8 cellular contexts compared by ENCODE assay signal in the genomic region with DNA sequence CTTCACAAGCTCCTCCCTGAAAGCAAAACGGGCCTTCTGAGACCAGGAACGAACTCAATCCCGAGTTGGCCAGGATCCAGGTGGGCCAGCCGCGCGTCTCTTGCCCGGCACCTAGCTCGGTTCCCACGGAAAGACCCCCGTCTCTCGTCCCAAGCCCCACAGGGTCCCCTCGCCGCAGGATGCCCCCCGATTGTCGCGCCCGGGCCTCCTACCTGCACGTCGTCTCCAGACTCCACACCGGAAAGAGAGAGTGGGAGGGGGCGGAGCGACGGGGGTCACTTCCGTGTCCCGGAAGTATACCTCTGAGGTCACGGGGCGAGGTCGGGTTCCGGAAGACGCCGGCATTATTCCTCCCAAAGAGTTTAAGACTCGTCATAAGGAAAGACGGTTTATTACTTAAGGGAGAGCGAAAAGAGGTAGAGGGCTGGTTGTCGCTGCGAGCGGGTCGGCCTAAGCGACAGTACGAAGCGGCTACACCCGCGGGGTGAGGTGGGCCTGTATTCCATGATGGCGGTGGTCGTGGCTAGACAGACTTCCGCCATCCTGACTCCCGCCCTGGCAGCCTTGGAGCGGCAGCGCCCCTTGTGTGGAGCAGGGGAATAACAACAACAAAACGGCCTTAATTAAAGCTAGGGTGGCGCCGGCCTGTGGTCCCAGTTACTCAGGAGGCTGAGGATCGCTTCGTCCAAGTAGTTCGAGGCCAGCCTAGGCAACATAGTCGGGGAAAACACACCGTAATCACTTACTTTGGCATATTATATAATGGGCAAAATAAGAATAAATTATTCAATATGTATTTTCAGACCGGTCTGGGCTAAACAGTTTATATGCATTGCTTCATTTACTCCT. TPM values are rescaled to one million over a fixed set of nuclear protein-coding genes. Genes with fewer than 3 reads are reported as not detected.
DNase-seq lines count a peak whose midpoint lies in the region; ATAC-seq and TF ChIP-seq lines count a peak whose summit lies in the region.

RPS14 (minus strand) TSS at position 249 of the 849 bp plus-strand sequence. CDS start 2,006 bp downstream, outside the sequence.

- peak; percentile 87 for ATAC-seq in HG02571 (IDR thresholded peaks at IDR 0.05; ENCODE audit: unreplicated experiment)

- H3K27ac Mint-ChIP-seq in osteocyte (ENCODE audit: unreplicated experiment) = peak within 1 kb of the TSS; percentile 100

- TF ChIP-seq CTCF in GM10266 (IDR thresholded peaks at IDR 0.05; ENCODE audit: control insufficient read depth, insufficient read depth, low read depth, missing control alignments) (peak; percentile 93), NB4 (IDR thresholded peaks at IDR 0.05; ENCODE audit: low read depth, low read length) (peak; percentile 76), osteocyte (IDR thresholded peaks at IDR 0.05) (peak; percentile 92)

- peaks cover 31% of the 10 kb centered on the region for H3K36me3 Mint-ChIP-seq in osteocyte (ENCODE audit: unreplicated experiment)

- peak; percentile 92 for TF ChIP-seq POLR2A in NB4 (IDR thresholded peaks at IDR 0.05; ENCODE audit: extremely low read depth, insufficient read length)

- DNase-seq in GM10266 (ENCODE audit: extremely low spot score) (peak; percentile 89), NB4 (ENCODE audit: low read depth) (peak; percentile 95), SK-N-MC (ENCODE audit: low read depth, low spot score) (peak; percentile 87), glomerular visceral epithelial cell (ENCODE audit: extremely low spot score) (peak; percentile 96), osteocyte (ENCODE audit: extremely low spot score, unreplicated experiment) (peak; percentile 97)
- DNase-seq in activated naive CD4-positive, alpha-beta T cell treated with anti-CD3 and anti-CD28 coated beads, Interleukin-2, amount 50 U/mL, for 16 hours = peak; percentile 96

- H3K36me3 ChIP-seq in SK-N-MC (ENCODE audit: insufficient read depth, low read length) (peaks cover 45% of the 10 kb centered on the region), thymus (ENCODE audit: control insufficient read depth, insufficient read depth) (peaks cover 28% of the 10 kb centered on the region)

- H3K9me3 ChIP-seq in SK-N-MC (ENCODE audit: low read depth, low read length) (peaks cover 4% of the 10 kb centered on the region; the same call in 1 of the 2 replicates), thymus (ENCODE audit: control insufficient read depth) (no peaks in the 10 kb centered on the region)

- H3K4me1 Mint-ChIP-seq in osteocyte (ENCODE audit: unreplicated experiment) = peaks cover 21% of the 10 kb centered on the region

- H3K27ac ChIP-seq in SK-N-MC (peak within 1 kb of the TSS; percentile 97), thymus (ENCODE audit: low read depth) (peak within 1 kb of the TSS; percentile 100)

- H3K9me3 Mint-ChIP-seq in osteocyte (ENCODE audit: unreplicated experiment) = peaks cover 5% of the 10 kb centered on the region

- H3K4me1 ChIP-seq in thymus (ENCODE audit: control insufficient read depth, insufficient read depth, low read length) = peaks cover 12% of the 10 kb centered on the region

- peak within 1 kb of the TSS; percentile 95 for H3K4me3 ChIP-seq in NB4 (ENCODE audit: low read depth, low read length)
- peak within 1 kb of the TSS; percentile 97 for H3K4me3 ChIP-seq in SK-N-MC
- H3K4me3 ChIP-seq in thymus (ENCODE audit: low read length) = peak within 1 kb of the TSS; percentile 84

- no peaks in the 10 kb centered on the region for H3K27me3 Mint-ChIP-seq in osteocyte (ENCODE audit: unreplicated experiment)

- peak within 1 kb of the TSS; percentile 90 for H3K4me3 Mint-ChIP-seq in osteocyte (ENCODE audit: unreplicated experiment)

- WGBS in thymus = 5% methylated on average over 58 of the region's 58 CpGs

- H3K9ac ChIP-seq in SK-N-MC (ENCODE audit: insufficient read length) = peak within 1 kb of the TSS; percentile 100

- H3K27me3 ChIP-seq in thymus (ENCODE audit: control insufficient read depth, insufficient read depth) = no peaks in the 10 kb centered on the region

RNA-seq across cellular contexts. Expression of gene RPS14, which starts in this region (rescaled TPM):
- total RNA-seq in osteocyte = 1,748 and 1,798 TPM in 2 replicates
- polyA plus RNA-seq in thymus = 4,031 TPM

Comparison
In these comparisons a context has a peak if more than half of its experiments do, and no peak if none do; other contexts are left out.
1. Peak in every context shown above with its lines: DNase-seq, ATAC-seq, H3K4me3 ChIP-seq and H3K27ac ChIP-seq.